ENCODE assay signal across 1 cellular context in the genomic region with DNA sequence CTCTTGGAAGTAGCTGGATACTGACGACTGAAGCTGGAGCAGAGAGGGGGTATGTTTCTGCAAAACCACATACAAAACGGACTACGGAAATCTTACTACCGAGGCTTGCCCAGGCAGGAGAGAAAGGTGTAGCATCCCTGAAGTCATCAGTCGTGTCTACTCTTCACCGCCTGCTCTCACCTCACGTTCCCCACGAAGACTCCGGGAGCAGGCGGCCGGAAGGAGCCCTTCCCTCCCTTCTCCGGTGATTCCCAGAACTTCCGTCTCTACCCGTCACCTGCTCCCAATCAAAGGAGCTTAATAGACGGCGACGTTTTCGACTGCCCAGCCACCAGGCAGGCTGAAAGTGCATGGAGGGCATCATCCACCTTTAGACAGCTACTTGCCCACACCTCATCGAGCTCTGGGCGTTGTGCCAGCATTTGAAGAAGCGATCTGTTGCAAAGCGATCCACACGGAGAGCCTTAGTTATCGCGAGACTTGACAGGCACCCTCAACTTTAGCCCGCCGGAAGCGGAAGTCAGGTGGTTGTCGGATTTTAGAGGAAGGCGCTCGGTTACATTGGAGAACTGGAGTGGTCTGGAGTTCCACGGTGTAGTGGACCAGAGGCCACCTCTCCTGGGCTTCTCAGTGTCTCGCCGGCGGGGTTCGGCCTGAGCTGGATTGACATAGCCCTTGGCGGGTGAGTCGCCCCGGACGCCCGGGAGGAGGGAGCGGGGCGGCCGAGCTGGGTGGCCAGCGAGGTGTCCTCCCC.
TF ChIP-seq lines count a peak whose summit lies in the region.

A gene (plus strand): TSS at position 523 of the 754 bp plus-strand sequence. CDS start 2,809 bp downstream, outside the sequence.

TF ChIP-seq in K562, 482 proteins besides CTCF, POLR2A, EP300 and RAD21 (continued from another document and continues in another):
- TF ChIP-seq ZNF354B (CRISPR knock-in tag; IDR thresholded peaks at IDR 0.05), result no peak
- no peak for TF ChIP-seq CSDE1 (IDR thresholded peaks at IDR 0.05)
- TF ChIP-seq NFIX (CRISPR knock-in tag; IDR thresholded peaks at IDR 0.05; ENCODE audit: low read depth), result no peak; the same call in 1 of the 2 replicates
- TF ChIP-seq, protein P1, sequence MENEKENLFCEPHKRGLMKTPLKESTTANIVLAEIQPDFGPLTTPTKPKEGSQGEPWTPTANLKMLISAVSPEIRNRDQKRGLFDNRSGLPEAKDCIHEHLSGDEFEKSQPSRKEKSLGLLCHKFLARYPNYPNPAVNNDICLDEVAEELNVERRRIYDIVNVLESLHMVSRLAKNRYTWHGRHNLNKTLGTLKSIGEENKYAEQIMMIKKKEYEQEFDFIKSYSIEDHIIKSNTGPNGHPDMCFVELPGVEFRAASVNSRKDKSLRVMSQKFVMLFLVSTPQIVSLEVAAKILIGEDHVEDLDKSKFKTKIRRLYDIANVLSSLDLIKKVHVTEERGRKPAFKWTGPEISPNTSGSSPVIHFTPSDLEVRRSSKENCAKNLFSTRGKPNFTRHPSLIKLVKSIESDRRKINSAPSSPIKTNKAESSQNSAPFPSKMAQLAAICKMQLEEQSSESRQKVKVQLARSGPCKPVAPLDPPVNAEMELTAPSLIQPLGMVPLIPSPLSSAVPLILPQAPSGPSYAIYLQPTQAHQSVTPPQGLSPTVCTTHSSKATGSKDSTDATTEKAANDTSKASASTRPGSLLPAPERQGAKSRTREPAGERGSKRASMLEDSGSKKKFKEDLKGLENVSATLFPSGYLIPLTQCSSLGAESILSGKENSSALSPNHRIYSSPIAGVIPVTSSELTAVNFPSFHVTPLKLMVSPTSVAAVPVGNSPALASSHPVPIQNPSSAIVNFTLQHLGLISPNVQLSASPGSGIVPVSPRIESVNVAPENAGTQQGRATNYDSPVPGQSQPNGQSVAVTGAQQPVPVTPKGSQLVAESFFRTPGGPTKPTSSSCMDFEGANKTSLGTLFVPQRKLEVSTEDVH (IDR thresholded peaks at IDR 0.05; ENCODE audit: low read depth, partially characterized antibody), result peak; percentile 69
- TF ChIP-seq, protein P2, sequence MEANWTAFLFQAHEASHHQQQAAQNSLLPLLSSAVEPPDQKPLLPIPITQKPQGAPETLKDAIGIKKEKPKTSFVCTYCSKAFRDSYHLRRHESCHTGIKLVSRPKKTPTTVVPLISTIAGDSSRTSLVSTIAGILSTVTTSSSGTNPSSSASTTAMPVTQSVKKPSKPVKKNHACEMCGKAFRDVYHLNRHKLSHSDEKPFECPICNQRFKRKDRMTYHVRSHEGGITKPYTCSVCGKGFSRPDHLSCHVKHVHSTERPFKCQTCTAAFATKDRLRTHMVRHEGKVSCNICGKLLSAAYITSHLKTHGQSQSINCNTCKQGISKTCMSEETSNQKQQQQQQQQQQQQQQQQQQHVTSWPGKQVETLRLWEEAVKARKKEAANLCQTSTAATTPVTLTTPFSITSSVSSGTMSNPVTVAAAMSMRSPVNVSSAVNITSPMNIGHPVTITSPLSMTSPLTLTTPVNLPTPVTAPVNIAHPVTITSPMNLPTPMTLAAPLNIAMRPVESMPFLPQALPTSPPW (CRISPR knock-in tag; IDR thresholded peaks at IDR 0.05), result peak; percentile 53
- TF ChIP-seq NFXL1 (CRISPR knock-in tag; IDR thresholded peaks at IDR 0.05), result peak; percentile 79; the same call in 1 of the 2 replicates
- TF ChIP-seq, protein P3, sequence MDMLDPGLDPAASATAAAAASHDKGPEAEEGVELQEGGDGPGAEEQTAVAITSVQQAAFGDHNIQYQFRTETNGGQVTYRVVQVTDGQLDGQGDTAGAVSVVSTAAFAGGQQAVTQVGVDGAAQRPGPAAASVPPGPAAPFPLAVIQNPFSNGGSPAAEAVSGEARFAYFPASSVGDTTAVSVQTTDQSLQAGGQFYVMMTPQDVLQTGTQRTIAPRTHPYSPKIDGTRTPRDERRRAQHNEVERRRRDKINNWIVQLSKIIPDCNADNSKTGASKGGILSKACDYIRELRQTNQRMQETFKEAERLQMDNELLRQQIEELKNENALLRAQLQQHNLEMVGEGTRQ (CRISPR knock-in tag; IDR thresholded peaks at IDR 0.05), result peak; percentile 56
- TF ChIP-seq STAT5B (CRISPR knock-in tag; IDR thresholded peaks at IDR 0.05), result no peak
- TF ChIP-seq, protein P4, sequence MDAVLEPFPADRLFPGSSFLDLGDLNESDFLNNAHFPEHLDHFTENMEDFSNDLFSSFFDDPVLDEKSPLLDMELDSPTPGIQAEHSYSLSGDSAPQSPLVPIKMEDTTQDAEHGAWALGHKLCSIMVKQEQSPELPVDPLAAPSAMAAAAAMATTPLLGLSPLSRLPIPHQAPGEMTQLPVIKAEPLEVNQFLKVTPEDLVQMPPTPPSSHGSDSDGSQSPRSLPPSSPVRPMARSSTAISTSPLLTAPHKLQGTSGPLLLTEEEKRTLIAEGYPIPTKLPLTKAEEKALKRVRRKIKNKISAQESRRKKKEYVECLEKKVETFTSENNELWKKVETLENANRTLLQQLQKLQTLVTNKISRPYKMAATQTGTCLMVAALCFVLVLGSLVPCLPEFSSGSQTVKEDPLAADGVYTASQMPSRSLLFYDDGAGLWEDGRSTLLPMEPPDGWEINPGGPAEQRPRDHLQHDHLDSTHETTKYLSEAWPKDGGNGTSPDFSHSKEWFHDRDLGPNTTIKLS (IDR thresholded peaks at IDR 0.05; ENCODE audit: borderline replicate concordance, low read depth), result peak; percentile 74
- no peak for TF ChIP-seq FOXA3 (CRISPR knock-in tag; conservative IDR thresholded peaks at IDR 0.05 in 1 of 2, IDR thresholded peaks at IDR 0.05 in 1 of 2)
- no peak for TF ChIP-seq TFAM (CRISPR knock-in tag; conservative IDR thresholded peaks at IDR 0.05)
- no peak for TF ChIP-seq ILF3 (IDR thresholded peaks at IDR 0.05; ENCODE audit: borderline replicate concordance)
- TF ChIP-seq HNRNPL (IDR thresholded peaks at IDR 0.05; ENCODE audit: low read depth, low read length), result no peak
- no peak for TF ChIP-seq SMARCB1 (IDR thresholded peaks at IDR 0.05; ENCODE audit: insufficient read length, low read depth)
- TF ChIP-seq SMARCC2 (IDR thresholded peaks at IDR 0.05; ENCODE audit: low read depth), result no peak
- no peak for TF ChIP-seq ZNF583 (CRISPR knock-in tag; IDR thresholded peaks at IDR 0.05)
- TF ChIP-seq DNMT1 (IDR thresholded peaks at IDR 0.05), result no peak
- TF ChIP-seq OTX1 (CRISPR knock-in tag; IDR thresholded peaks at IDR 0.05), result no peak
- no peak for TF ChIP-seq ZNF76 (CRISPR knock-in tag; IDR thresholded peaks at IDR 0.05; ENCODE audit: borderline replicate concordance)
- peak; percentile 65; the same call in 1 of the 2 replicates for TF ChIP-seq SIN3B (IDR thresholded peaks at IDR 0.05; ENCODE audit: low read depth)
- no peak for TF ChIP-seq HSF4 (CRISPR knock-in tag; IDR thresholded peaks at IDR 0.05; ENCODE audit: borderline replicate concordance)
- TF ChIP-seq CXXC5 (CRISPR knock-in tag; IDR thresholded peaks at IDR 0.05), result no peak; the same call in 1 of the 2 replicates
- TF ChIP-seq RAD51 (IDR thresholded peaks at IDR 0.05; ENCODE audit: borderline replicate concordance, low read depth), result peak; percentile 69
- no peak for TF ChIP-seq FOXP1 (CRISPR knock-in tag; IDR thresholded peaks at IDR 0.05)
- TF ChIP-seq, protein P5, sequence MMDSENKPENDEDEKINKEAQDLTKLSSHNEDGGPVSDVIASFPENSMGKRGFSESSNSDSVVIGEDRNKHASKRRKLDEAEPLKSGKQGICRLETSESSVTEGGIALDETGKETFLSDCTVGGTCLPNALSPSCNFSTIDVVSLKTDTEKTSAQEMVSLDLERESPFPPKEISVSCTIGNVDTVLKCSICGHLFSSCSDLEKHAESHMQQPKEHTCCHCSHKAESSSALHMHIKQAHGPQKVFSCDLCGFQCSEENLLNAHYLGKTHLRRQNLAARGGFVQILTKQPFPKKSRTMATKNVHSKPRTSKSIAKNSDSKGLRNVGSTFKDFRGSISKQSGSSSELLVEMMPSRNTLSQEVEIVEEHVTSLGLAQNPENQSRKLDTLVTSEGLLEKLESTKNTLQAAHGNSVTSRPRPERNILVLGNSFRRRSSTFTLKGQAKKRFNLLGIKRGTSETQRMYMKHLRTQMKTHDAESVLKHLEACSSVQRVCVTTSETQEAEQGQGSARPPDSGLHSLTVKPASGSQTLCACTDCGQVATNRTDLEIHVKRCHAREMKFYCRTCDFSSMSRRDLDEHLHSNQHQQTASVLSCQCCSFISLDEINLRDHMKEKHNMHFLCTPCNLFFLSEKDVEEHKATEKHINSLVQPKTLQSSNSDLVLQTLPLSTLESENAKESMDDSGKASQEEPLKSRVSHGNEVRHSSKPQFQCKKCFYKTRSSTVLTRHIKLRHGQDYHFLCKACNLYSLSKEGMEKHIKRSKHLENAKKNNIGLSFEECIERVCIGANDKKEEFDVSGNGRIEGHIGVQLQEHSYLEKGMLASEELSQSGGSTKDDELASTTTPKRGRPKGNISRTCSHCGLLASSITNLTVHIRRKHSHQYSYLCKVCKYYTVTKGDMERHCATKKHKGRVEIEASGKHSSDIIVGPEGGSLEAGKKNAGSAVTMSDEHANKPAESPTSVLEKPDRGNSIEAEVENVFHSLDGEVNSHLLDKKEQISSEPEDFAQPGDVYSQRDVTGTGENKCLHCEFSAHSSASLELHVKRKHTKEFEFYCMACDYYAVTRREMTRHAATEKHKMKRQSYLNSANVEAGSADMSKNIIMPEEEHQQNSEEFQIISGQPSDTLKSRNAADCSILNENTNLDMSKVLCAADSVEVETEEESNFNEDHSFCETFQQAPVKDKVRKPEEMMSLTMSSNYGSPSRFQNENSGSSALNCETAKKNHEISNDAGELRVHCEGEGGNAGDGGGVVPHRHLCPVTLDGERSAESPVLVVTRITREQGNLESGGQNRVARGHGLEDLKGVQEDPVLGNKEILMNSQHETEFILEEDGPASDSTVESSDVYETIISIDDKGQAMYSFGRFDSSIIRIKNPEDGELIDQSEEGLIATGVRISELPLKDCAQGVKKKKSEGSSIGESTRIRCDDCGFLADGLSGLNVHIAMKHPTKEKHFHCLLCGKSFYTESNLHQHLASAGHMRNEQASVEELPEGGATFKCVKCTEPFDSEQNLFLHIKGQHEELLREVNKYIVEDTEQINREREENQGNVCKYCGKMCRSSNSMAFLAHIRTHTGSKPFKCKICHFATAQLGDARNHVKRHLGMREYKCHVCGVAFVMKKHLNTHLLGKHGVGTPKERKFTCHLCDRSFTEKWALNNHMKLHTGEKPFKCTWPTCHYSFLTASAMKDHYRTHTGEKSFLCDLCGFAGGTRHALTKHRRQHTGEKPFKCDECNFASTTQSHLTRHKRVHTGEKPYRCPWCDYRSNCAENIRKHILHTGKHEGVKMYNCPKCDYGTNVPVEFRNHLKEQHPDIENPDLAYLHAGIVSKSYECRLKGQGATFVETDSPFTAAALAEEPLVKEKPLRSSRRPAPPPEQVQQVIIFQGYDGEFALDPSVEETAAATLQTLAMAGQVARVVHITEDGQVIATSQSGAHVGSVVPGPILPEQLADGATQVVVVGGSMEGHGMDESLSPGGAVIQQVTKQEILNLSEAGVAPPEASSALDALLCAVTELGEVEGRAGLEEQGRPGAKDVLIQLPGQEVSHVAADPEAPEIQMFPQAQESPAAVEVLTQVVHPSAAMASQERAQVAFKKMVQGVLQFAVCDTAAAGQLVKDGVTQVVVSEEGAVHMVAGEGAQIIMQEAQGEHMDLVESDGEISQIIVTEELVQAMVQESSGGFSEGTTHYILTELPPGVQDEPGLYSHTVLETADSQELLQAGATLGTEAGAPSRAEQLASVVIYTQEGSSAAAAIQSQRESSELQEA (IDR thresholded peaks at IDR 0.05; ENCODE audit: low read depth), result peak; percentile 64; the same call in 1 of the 2 replicates
- TF ChIP-seq, protein P6, sequence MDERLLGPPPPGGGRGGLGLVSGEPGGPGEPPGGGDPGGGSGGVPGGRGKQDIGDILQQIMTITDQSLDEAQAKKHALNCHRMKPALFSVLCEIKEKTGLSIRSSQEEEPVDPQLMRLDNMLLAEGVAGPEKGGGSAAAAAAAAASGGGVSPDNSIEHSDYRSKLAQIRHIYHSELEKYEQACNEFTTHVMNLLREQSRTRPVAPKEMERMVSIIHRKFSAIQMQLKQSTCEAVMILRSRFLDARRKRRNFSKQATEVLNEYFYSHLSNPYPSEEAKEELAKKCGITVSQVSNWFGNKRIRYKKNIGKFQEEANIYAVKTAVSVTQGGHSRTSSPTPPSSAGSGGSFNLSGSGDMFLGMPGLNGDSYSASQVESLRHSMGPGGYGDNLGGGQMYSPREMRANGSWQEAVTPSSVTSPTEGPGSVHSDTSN (CRISPR knock-in tag; IDR thresholded peaks at IDR 0.05; ENCODE audit: low read depth), result no peak
- TF ChIP-seq, protein P6 (tag; conservative IDR thresholded peaks at IDR 0.05; ENCODE audit: low read depth), result no peak
- TF ChIP-seq ZC3H8 (IDR thresholded peaks at IDR 0.05), result no peak
- TF ChIP-seq ARHGAP35 (IDR thresholded peaks at IDR 0.05; ENCODE audit: partially characterized antibody), result peak; percentile 91
- TF ChIP-seq FOXJ3 (CRISPR knock-in tag; IDR thresholded peaks at IDR 0.05), result no peak
- no peak for TF ChIP-seq NONO (IDR thresholded peaks at IDR 0.05; ENCODE audit: low read depth in 2 of 2, low read length in 1 of 2)
- no peak for TF ChIP-seq HNRNPUL1 (IDR thresholded peaks at IDR 0.05; ENCODE audit: low read length)
- no peak for TF ChIP-seq ZNF780A (CRISPR knock-in tag; IDR thresholded peaks at IDR 0.05)
- TF ChIP-seq HDAC8 (tag; IDR thresholded peaks at IDR 0.05), result no peak
- TF ChIP-seq C11orf30 (IDR thresholded peaks at IDR 0.05; ENCODE audit: low read depth), result peak; percentile 75
- TF ChIP-seq TBP (optimal IDR thresholded peaks at IDR 0.05; ENCODE audit: low read depth, low read length), result no peak
- TF ChIP-seq CREB1 (IDR thresholded peaks at IDR 0.05), result no peak
- TF ChIP-seq CREB1 (CRISPR knock-in tag; IDR thresholded peaks at IDR 0.05), result peak; percentile 14; the same call in 1 of the 2 replicates
- TF ChIP-seq PCBP1 (IDR thresholded peaks at IDR 0.05; ENCODE audit: low read depth, low read length, poor library complexity, severe bottlenecking), result no peak
- no peak for TF ChIP-seq CBX8 (IDR thresholded peaks at IDR 0.05; ENCODE audit: borderline replicate concordance, extremely low read depth, low read depth, low read length, poor library complexity, severe bottlenecking)
- TF ChIP-seq, protein P7, sequence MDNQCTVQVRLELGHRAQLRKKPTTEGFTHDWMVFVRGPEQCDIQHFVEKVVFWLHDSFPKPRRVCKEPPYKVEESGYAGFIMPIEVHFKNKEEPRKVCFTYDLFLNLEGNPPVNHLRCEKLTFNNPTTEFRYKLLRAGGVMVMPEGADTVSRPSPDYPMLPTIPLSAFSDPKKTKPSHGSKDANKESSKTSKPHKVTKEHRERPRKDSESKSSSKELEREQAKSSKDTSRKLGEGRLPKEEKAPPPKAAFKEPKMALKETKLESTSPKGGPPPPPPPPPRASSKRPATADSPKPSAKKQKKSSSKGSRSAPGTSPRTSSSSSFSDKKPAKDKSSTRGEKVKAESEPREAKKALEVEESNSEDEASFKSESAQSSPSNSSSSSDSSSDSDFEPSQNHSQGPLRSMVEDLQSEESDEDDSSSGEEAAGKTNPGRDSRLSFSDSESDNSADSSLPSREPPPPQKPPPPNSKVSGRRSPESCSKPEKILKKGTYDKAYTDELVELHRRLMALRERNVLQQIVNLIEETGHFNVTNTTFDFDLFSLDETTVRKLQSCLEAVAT (IDR thresholded peaks at IDR 0.05), result peak in 1 of 2 experiments; percentile 74; a peak in 2 of 4 replicates
- peak; percentile 52; the same call in 1 of the 2 replicates for TF ChIP-seq DMBX1 (CRISPR knock-in tag; IDR thresholded peaks at IDR 0.05; ENCODE audit: borderline replicate concordance)
